In the genomic region with DNA sequence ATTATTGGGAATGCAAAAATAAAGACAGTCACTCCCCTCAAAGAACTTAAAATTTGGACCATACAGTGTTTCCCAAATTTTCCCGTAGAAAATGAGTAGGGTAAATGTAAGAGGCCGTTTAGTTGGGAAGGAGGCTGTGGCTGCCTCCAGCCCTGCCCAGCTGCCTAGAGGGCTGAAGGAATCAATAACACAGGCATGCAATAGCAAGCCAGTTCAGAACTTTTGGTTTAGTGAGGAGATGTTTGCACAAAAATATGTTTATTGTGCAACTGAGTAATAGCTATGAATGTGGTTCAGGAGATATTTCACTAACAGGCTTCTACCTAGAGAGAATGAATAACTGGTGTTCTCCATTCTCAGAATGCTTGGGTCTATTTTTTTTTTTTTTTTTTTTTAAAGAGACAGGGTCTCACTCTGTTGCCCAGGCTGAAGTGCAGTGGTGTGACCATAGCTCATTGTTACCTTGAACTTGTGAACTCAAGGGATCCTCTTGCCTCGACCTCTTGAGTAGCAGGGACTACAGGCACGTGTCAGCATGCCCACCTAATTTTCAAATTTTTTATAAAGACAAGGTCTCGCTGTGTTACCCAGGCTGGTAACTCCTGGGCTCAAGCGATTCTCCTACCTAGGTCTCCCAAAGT, we compare ENCODE assay signal across 1 cellular context.
TF ChIP-seq lines count a peak whose summit lies in the region.

No MANE protein-coding gene starts in this region.

TF ChIP-seq in HEK293T, 16 proteins besides CTCF, POLR2A, EP300 and RAD21 (continued from another document):
- no peak for TF ChIP-seq SP1 (IDR thresholded peaks at IDR 0.05)
